21 cellular contexts compared by ENCODE assay signal in the genomic region with DNA sequence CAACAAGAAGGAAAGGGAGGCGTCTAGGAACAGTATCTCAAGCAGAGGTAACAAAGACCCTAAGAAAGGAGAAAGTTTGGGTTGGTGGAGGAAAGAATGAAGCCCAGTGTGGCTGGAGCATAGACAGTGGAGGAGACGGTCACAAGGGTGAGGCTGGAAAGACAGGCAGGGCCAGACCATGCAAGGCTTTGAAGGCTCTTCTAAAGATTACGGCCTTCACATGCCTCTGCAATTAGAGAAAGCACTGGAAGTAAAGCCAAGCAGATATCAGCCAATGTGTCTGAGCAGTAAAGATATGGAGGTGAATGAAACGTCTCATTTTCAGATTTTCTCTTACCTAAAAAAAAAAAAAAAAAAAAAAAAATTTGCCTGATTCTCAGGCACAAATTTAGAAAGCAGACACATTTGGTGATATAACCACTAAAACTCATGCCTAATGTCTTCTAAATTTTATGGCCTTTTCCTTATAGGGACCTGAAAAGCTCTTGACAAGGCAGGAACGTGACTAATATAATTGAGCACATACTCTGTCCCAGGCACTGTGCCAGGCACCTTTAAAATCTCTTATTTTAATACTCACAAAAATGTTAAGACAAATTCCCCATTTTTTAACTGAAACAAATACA.
"Had no signal": no experiment of that assay in that cellular context is flagged by ENCODE, and none has a peak within 500 bp of the region (broad histone marks: within the 10 kb centered on the region; RNA-seq: fewer than 3 reads in every experiment).

No MANE protein-coding gene starts in this region.

- DNase-seq: activated CD4-positive, alpha-beta T cell treated with anti-CD3 and anti-CD28 coated beads for 1 hour; activated CD4-positive, alpha-beta T cell treated with anti-CD3 and anti-CD28 coated beads, Interleukin-2, amount 50 U/mL, for 1 hour; activated CD8-positive, alpha-beta memory T cell treated with anti-CD3 and anti-CD28 coated beads, Interleukin-2, amount 50 U/mL, for 48 hours; activated naive CD4-positive, alpha-beta T cell treated with anti-CD3 and anti-CD28 coated beads for 36 hours; activated naive CD8-positive, alpha-beta T cell treated with anti-CD3 and anti-CD28 coated beads, Interleukin-2, amount 10 ng/mL, durations not matched to agents 7 days and 5 days; activated T-cell treated with anti-CD3 and anti-CD28 coated beads, Interleukin-2, amount 50 U/mL, for 4 hours; amniotic stem cell; body of pancreas; caudate nucleus; effector CD4-positive, alpha-beta T cell; gastrocnemius medialis; heart left ventricle; left cardiac atrium; nephron progenitor cell; right lobe of liver; stimulated activated CD4-positive, alpha-beta T cell treated with anti-CD3 and anti-CD28 coated beads, Interleukin-2, amount 100 ng/mL, for 24 hours; T-helper 9 cell had no signal

- H3K4me3 ChIP-seq: body of pancreas, gastrocnemius medialis, heart left ventricle, right lobe of liver, skin epidermis, vagina had no signal

- ATAC-seq: activated T-cell treated with anti-CD3 and anti-CD28 coated beads, Interleukin-2, amount 50 U/mL, for 4 hours; body of pancreas; gastrocnemius medialis; right lobe of liver; stimulated activated effector memory CD8-positive, alpha-beta T cell treated with anti-CD3 and anti-CD28 coated beads, Interleukin-12 subunit alpha, Interleukin-12 subunit beta, amount 100 ng/mL, for 72 hours had no signal

- H3K9me3 ChIP-seq: body of pancreas, gastrocnemius medialis, heart left ventricle, right lobe of liver, vagina had no signal

- H3K27me3 ChIP-seq: body of pancreas, gastrocnemius medialis, heart left ventricle, right lobe of liver, vagina had no signal

- H3K36me3 ChIP-seq: gastrocnemius medialis, heart left ventricle, right lobe of liver, vagina had no signal

- H3K27ac ChIP-seq: body of pancreas, gastrocnemius medialis, heart left ventricle, parathyroid adenoma, right lobe of liver, skin epidermis, vagina had no signal

- H3K4me1 ChIP-seq: body of pancreas, gastrocnemius medialis, heart left ventricle, parathyroid adenoma, right lobe of liver, vagina had no signal
